11 cellular contexts compared by ENCODE assay signal in genomic region chr15:41512078-41512394, GRCh38. TPM values are rescaled to one million over a fixed set of nuclear protein-coding genes. Genes with fewer than 3 reads are reported as not detected.
A peak's percentile ranks its signal among the peaks of the same experiment; 100 is the strongest.
DNase-seq lines count a peak whose midpoint lies in the region; ATAC-seq and TF ChIP-seq lines count a peak whose summit lies in the region.
"Had no signal": no experiment of that assay in that cellular context is flagged by ENCODE, and none has a peak within 500 bp of the region (broad histone marks: within the 10 kb centered on the region; RNA-seq: fewer than 3 reads in every experiment).

No MANE protein-coding gene starts in this region.

- no peak for TF ChIP-seq CTCF in GM23338 (conservative IDR thresholded peaks at IDR 0.05; ENCODE audit: low read depth in 2 of 2)
- no peak for TF ChIP-seq CTCF in mammary epithelial cell (conservative IDR thresholded peaks at IDR 0.05 in 1 of 2, IDR thresholded peaks at IDR 0.05 in 1 of 2; ENCODE audit: extremely low read depth in 1 of 2, insufficient read depth in 1 of 2, low read depth in 1 of 2, low read length in 2 of 2)
- no peak for TF ChIP-seq CTCF in BE2C (IDR thresholded peaks at IDR 0.05; ENCODE audit: low read depth, low read length)

- dilution Hi-C loops in mammary epithelial cell (cut with HindIII; ENCODE audit: low sequenced_read_pairs) = no loop called here

- H3K4me1 Mint-ChIP-seq in GM23338 (peaks cover 8% of the 10 kb centered on the region; the same call in 1 of the 3 replicates), naive B cell (peaks cover 16 to 32% (median 27%) of the 10 kb centered on the region in 3 donors)

- peaks cover 23% of the 10 kb centered on the region for H3F3A ChIP-seq in GM23338 (replicated peaks; ENCODE audit: low read depth)

- H2AFZ ChIP-seq in GM23338 (peak overlapping the region; percentile 90), mammary epithelial cell (ENCODE audit: low read depth, low read length) (no peak overlapping the region)

- BruUV-seq in mammary epithelial cell (replicated peaks; lab: Mats Ljungman, UMichigan) = no TSS peak

- H3K27ac ChIP-seq in GM23338 (ENCODE audit: low read depth) = no peak overlapping the region
- H3K27ac ChIP-seq in mammary epithelial cell (ENCODE audit: insufficient read depth, low read depth, low read length) = no peak overlapping the region
- no peak overlapping the region for H3K27ac ChIP-seq in SJCRH30
- H3K27ac ChIP-seq: prostate gland, WERI-Rb-1 had no signal

- ATAC-seq in GM23338 = no peak
- ATAC-seq in naive B cell (ENCODE audit: low read depth in 2 of 2) = no peak

- H3K9ac ChIP-seq in mammary epithelial cell (ENCODE audit: insufficient read depth, low read length) = no peak overlapping the region

- peak overlapping the region; percentile 62 for H3K4me3 ChIP-seq in GM23338
- H3K4me3 ChIP-seq in mammary epithelial cell (replicated peaks in 1 of 3; ENCODE audit: insufficient read depth in 1 of 3, low read depth in 2 of 3, low read length in 3 of 3) = no peak overlapping the region
- H3K4me3 ChIP-seq in SJCRH30 = no peak overlapping the region
- H3K4me3 ChIP-seq in BE2C (ENCODE audit: low read depth, low read length) = no peak overlapping the region

- H3K9me2 ChIP-seq in GM23338 (ENCODE audit: insufficient read depth) = no peaks in the 10 kb centered on the region

- H3K9me3 ChIP-seq in mammary epithelial cell (replicated peaks; ENCODE audit: insufficient read depth, low read length) (no peaks in the 10 kb centered on the region), SJCRH30 (replicated peaks) (no peaks in the 10 kb centered on the region), BE2C (no peaks in the 10 kb centered on the region)
- H3K9me3 ChIP-seq: prostate gland had no signal

- CTCF ChIA-PET in mammary epithelial cell (lab: Charles Lee; ENCODE audit: low non-redundant PET) = interaction anchor here (0.6 kb wide), 1 partner anchor 234 kb away, joined by 3 read pairs; no protein-coding TSS in a partner anchor

- H3K27ac Mint-ChIP-seq in GM23338 = no peak overlapping the region
- peak overlapping the region in 1 of 6 donors; percentile 22 for H3K27ac Mint-ChIP-seq in naive B cell

- no peaks in the 10 kb centered on the region for H3K9me3 Mint-ChIP-seq in GM23338
- no peaks in the 10 kb centered on the region for H3K9me3 Mint-ChIP-seq in naive B cell

- peak; percentile 28 for DNase-seq in AG08396 (ENCODE audit: low spot score)
- peak; percentile 35 for DNase-seq in GM23338 (ENCODE audit: low spot score)
- DNase-seq in mammary epithelial cell = no peak
- no peak for DNase-seq in naive B cell
- no peak for DNase-seq in SJCRH30
- no peak for DNase-seq in NK-92 (lab: John Stamatoyannopoulos, UW; ENCODE audit: unreplicated experiment)
- no peak for DNase-seq in BE2C
- DNase-seq in stimulated activated naive CD4-positive, alpha-beta T cell treated with Interleukin-2 at 50 U/mL for 16 hours (lab: John Stamatoyannopoulos, UW) = no peak
- DNase-seq: NCI-H1417 treated with DMSO at 0.1 percent for 48 hours, WERI-Rb-1 had no signal

- H3K36me3 ChIP-seq in GM23338 (ENCODE audit: insufficient read depth) (no peaks in the 10 kb centered on the region), mammary epithelial cell (ENCODE audit: insufficient read depth, low read length) (no peaks in the 10 kb centered on the region), SJCRH30 (no peaks in the 10 kb centered on the region), BE2C (peaks cover 6% of the 10 kb centered on the region)
- H3K36me3 ChIP-seq: prostate gland, WERI-Rb-1 had no signal

- intact Hi-C loops in mammary epithelial cell (cut with micrococcal nuclease) = no loop called here

- H4K20me1 ChIP-seq in GM23338 (replicated peaks; ENCODE audit: insufficient read depth) (no peaks in the 10 kb centered on the region; the same call in 1 of the 2 replicates), mammary epithelial cell (ENCODE audit: insufficient read depth, low read length) (peaks cover 3% of the 10 kb centered on the region)

- 0 out of 2 replicates have a peak, but pooled peaks cover 10% of the 10 kb centered on the region for H3K4me1 ChIP-seq in GM23338 (ENCODE audit: insufficient read depth)
- H3K4me1 ChIP-seq in mammary epithelial cell (ENCODE audit: insufficient read depth, low read length) = peaks cover 19% of the 10 kb centered on the region
- H3K4me1 ChIP-seq in SJCRH30 = no peaks in the 10 kb centered on the region
- H3K4me1 ChIP-seq in BE2C = no peaks in the 10 kb centered on the region

- H3K4me2 ChIP-seq in GM23338 (peak overlapping the region; percentile 93), mammary epithelial cell (ENCODE audit: insufficient read depth, low read depth, low read length) (peak overlapping the region; percentile 72)

- WGBS in mammary epithelial cell (ENCODE audit: low coverage, missing lambda C conversion rate) = 1% methylated on average over 14 of the region's 30 CpGs

- H3K4me3 Mint-ChIP-seq in GM23338 (peak overlapping the region; percentile 76), naive B cell (peak overlapping the region in 7 of 8 donors; percentile 89 to 94 (median 91))

- in situ Hi-C loops in mammary epithelial cell (cut with MboI; ENCODE audit: low sequenced_read_pairs in 2 of 2) = loop anchor here in 1 of 2 donors (10.0 kb wide), 1 partner anchor 57 kb away; no protein-coding TSS in a partner anchor

- no peaks in the 10 kb centered on the region for H3K79me2 ChIP-seq in GM23338 (replicated peaks; ENCODE audit: insufficient read depth)
- no peaks in the 10 kb centered on the region for H3K79me2 ChIP-seq in mammary epithelial cell (ENCODE audit: insufficient read depth, low read length)

- H3K36me3 Mint-ChIP-seq in GM23338 (ENCODE audit: low read depth) (peaks cover 8% of the 10 kb centered on the region; the same call in 2 of the 3 replicates), naive B cell (peaks cover 0 to 4% of the 10 kb centered on the region in 2 donors)

- H3K27me3 Mint-ChIP-seq in GM23338 (ENCODE audit: insufficient read depth, low read depth, poor library complexity) = peaks cover 62% of the 10 kb centered on the region
- H3K27me3 Mint-ChIP-seq in naive B cell = peaks cover 8 to 22% (median 16%) of the 10 kb centered on the region in 3 donors

- H3K27me3 ChIP-seq in GM23338 (ENCODE audit: insufficient read depth) (peaks cover 84% of the 10 kb centered on the region), mammary epithelial cell (ENCODE audit: insufficient read depth, low read length) (peaks cover 30% of the 10 kb centered on the region), SJCRH30 (no peaks in the 10 kb centered on the region), BE2C (no peaks in the 10 kb centered on the region)

TF ChIP-seq in GM23338, 12 proteins besides CTCF, POLR2A, EP300 and RAD21:
- TF ChIP-seq STAT1 (IDR thresholded peaks at IDR 0.05; ENCODE audit: unreplicated experiment) (no peak), EZH2phosphoT487 (IDR thresholded peaks at IDR 0.05; ENCODE audit: unreplicated experiment) (peak; percentile 95), EZH2 (IDR thresholded peaks at IDR 0.05; ENCODE audit: low read depth, unreplicated experiment) (peak; percentile 98)

RNA-seq across cellular contexts. Expression of gene LTK, which starts 1.6 kb away (rescaled TPM):
- 0.14 TPM in 1 of 2 replicates, not detected in the other for total RNA-seq in GM23338 (2014; rRNA removed; shearing (Covaris generic))
- polyA plus RNA-seq in GM23338 (2016; fragmentation: Nextera tagmentation; extraction: Ambion mirVana) = 0.40 TPM in 1 of 2 replicates, not detected in the other
- total RNA-seq in mammary epithelial cell = not detected
- not detected for polyA plus RNA-seq in mammary epithelial cell
- not detected for polyA minus RNA-seq in mammary epithelial cell
- under 1 TPM in 1 of 6 donors, not detected in 5; 0.35 TPM for polyA plus RNA-seq in naive B cell (ENCODE audit: low read depth in 6 of 6)
- 4.7 and 4.9 TPM in 2 replicates for total RNA-seq in SJCRH30 (2014; rRNA removed; shearing (Covaris generic))
- polyA plus RNA-seq in BE2C (2012; ENCODE audit: insufficient read depth, insufficient read length, low read depth) = 3.8 TPM

RNA-seq across cellular contexts. Expression of gene ITPKA, which starts 18.4 kb away (rescaled TPM):
- total RNA-seq in GM23338 (2014; rRNA removed; shearing (Covaris generic)) = 1.5 and 2.1 TPM in 2 replicates
- polyA plus RNA-seq in GM23338 (2016; fragmentation: Nextera tagmentation; extraction: Ambion mirVana) = 0.35 and 0.55 TPM in 2 replicates
- total RNA-seq in mammary epithelial cell = under 1 TPM in 1 of 2 donors, not detected in 1; 0.92 TPM
- 0.63 TPM for polyA plus RNA-seq in mammary epithelial cell
- not detected for polyA minus RNA-seq in mammary epithelial cell
- polyA plus RNA-seq in naive B cell (ENCODE audit: low read depth in 6 of 6) = not detected
- 8.4 and 8.8 TPM in 2 replicates for total RNA-seq in SJCRH30 (2014; rRNA removed; shearing (Covaris generic))
- 0.63 TPM for polyA plus RNA-seq in BE2C (2012; ENCODE audit: insufficient read depth, insufficient read length, low read depth)

RNA-seq across cellular contexts. Expression of gene RPAP1, which starts 32.0 kb away (rescaled TPM):
- 47.1 and 69.0 TPM in 2 replicates for total RNA-seq in GM23338 (2014; rRNA removed; shearing (Covaris generic))
- 40.1 and 42.3 TPM in 2 replicates for polyA plus RNA-seq in GM23338 (2016; fragmentation: Nextera tagmentation; extraction: Ambion mirVana)
- total RNA-seq in mammary epithelial cell = 10 to 100 TPM; 11.2 to 35.5 TPM
- 11.4 TPM for polyA plus RNA-seq in mammary epithelial cell
- polyA minus RNA-seq in mammary epithelial cell = 44.3 TPM
- 10 to 100 TPM in 4 of 6 donors, 1 to 10 TPM in 2; 6.9 to 18.0 (median 11.4) TPM for polyA plus RNA-seq in naive B cell (ENCODE audit: low read depth in 6 of 6)
- total RNA-seq in SJCRH30 (2014; rRNA removed; shearing (Covaris generic)) = 19.5 and 24.0 TPM in 2 replicates
- polyA plus RNA-seq in BE2C (2012; ENCODE audit: insufficient read depth, insufficient read length, low read depth) = 71.8 TPM

RNA-seq across cellular contexts. Expression of gene TYRO3, which starts 47.0 kb away (rescaled TPM):
- 56.4 and 61.0 TPM in 2 replicates for total RNA-seq in GM23338 (2014; rRNA removed; shearing (Covaris generic))
- polyA plus RNA-seq in GM23338 (2016; fragmentation: Nextera tagmentation; extraction: Ambion mirVana) = 32.1 and 32.6 TPM in 2 replicates
- total RNA-seq in mammary epithelial cell = 10 to 100 TPM in 1 of 2 donors, 1 to 10 TPM in 1; 3.5 to 17.0 TPM
- 13.2 TPM for polyA plus RNA-seq in mammary epithelial cell
- 50.7 TPM for polyA minus RNA-seq in mammary epithelial cell
- not detected for polyA plus RNA-seq in naive B cell (ENCODE audit: low read depth in 6 of 6)
- 23.2 and 24.4 TPM in 2 replicates for total RNA-seq in SJCRH30 (2014; rRNA removed; shearing (Covaris generic))
- 116 TPM for polyA plus RNA-seq in BE2C (2012; ENCODE audit: insufficient read depth, insufficient read length, low read depth)

Comparison
In these comparisons a context has a peak if more than half of its experiments do, and no peak if none do; other contexts are left out.
1. DNase-seq: peak in AG08396 (single experiment) and GM23338 (single experiment); none in mammary epithelial cell (single experiment), naive B cell (single experiment), SJCRH30 (0 of 2), NK-92 (single experiment), BE2C (single experiment) and stimulated activated naive CD4-positive, alpha-beta T cell treated with Interleukin-2 at 50 U/mL for 16 hours (single experiment).